ENCODE assay signal across 14 cellular contexts in the genomic region with DNA sequence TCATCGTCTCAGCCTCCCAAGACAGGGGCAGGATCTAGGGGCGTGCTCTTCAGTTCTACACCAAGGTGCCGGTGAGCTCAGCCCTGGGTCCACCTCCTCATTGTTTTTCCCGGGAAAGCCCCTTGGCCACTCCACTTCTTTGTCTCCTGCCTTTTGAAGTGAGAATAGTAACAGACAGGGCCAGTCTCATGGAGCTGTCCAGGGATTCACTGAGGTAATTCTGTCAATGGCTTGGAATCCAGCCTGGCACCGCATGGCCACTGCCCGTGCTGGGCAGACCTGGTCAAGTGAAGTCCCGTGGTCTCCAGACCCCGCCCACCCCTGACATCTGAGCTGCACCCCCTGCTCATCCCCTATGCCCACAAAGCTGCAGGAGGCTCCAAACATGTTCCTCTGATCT.
"Had no signal": no experiment of that assay in that cellular context is flagged by ENCODE, and none has a peak within 500 bp of the region (broad histone marks: within the 10 kb centered on the region; RNA-seq: fewer than 3 reads in every experiment).

No MANE protein-coding gene starts in this region.

- H3K27ac Mint-ChIP-seq: activated naive CD8-positive, alpha-beta T cell treated with anti-CD3 and anti-CD28 coated beads, Interleukin-2, amount 10 ng/mL, durations not matched to agents 7 days and 5 days; stimulated activated naive CD8-positive, alpha-beta T cell treated with anti-CD3 and anti-CD28 coated beads, Interleukin-15, Interleukin-2, amounts not matched to agents 100 ng/mL and 50 ng/mL, for 24 hours had no signal

- H3K4me3 ChIP-seq: gastroesophageal sphincter, SJSA1, smooth muscle cell, upper lobe of left lung had no signal

- ATAC-seq: activated CD4-positive, CD25-positive, alpha-beta regulatory T cell treated with anti-CD3 and anti-CD28 coated beads, Interleukin-2, amount 50 U/mL, for 24 hours; gastroesophageal sphincter had no signal

- H3K9me3 Mint-ChIP-seq: activated naive CD8-positive, alpha-beta T cell treated with anti-CD3 and anti-CD28 coated beads, Interleukin-2, amount 10 ng/mL, durations not matched to agents 7 days and 5 days; stimulated activated naive CD8-positive, alpha-beta T cell treated with anti-CD3 and anti-CD28 coated beads, Interleukin-15, Interleukin-2, amounts not matched to agents 100 ng/mL and 50 ng/mL, for 24 hours had no signal

- H3K27ac ChIP-seq: brain microvascular endothelial cell, gastroesophageal sphincter had no signal

- H3K4me2 ChIP-seq: smooth muscle cell had no signal

- H3K4me3 Mint-ChIP-seq: activated naive CD8-positive, alpha-beta T cell treated with anti-CD3 and anti-CD28 coated beads, Interleukin-2, amount 10 ng/mL, durations not matched to agents 7 days and 5 days; stimulated activated naive CD8-positive, alpha-beta T cell treated with anti-CD3 and anti-CD28 coated beads, Interleukin-15, Interleukin-2, amounts not matched to agents 100 ng/mL and 50 ng/mL, for 24 hours had no signal

- H3K27me3 ChIP-seq: brain microvascular endothelial cell, gastroesophageal sphincter, SJSA1, upper lobe of left lung had no signal

- H3K36me3 Mint-ChIP-seq: activated naive CD8-positive, alpha-beta T cell treated with anti-CD3 and anti-CD28 coated beads, Interleukin-2, amount 10 ng/mL, durations not matched to agents 7 days and 5 days had no signal

- DNase-seq: activated CD4-positive, alpha-beta T cell treated with anti-CD3 and anti-CD28 coated beads, Interleukin-2, amount 50 U/mL, for 1 hour; activated naive CD4-positive, alpha-beta T cell; activated naive CD8-positive, alpha-beta T cell treated with anti-CD3 and anti-CD28 coated beads, Interleukin-2, amount 10 ng/mL, durations not matched to agents 7 days and 5 days; activated T-cell treated with anti-CD3 and anti-CD28 coated beads for 4 hours; brain microvascular endothelial cell; cerebellar nuclear complex; kidney; mesendoderm; upper lobe of left lung had no signal

- H3K27me3 Mint-ChIP-seq: stimulated activated naive CD8-positive, alpha-beta T cell treated with anti-CD3 and anti-CD28 coated beads, Interleukin-15, Interleukin-2, amounts not matched to agents 100 ng/mL and 50 ng/mL, for 24 hours had no signal

- H3K9me3 ChIP-seq: gastroesophageal sphincter, SJSA1, upper lobe of left lung had no signal

- H3K4me1 Mint-ChIP-seq: activated naive CD8-positive, alpha-beta T cell treated with anti-CD3 and anti-CD28 coated beads, Interleukin-2, amount 10 ng/mL, durations not matched to agents 7 days and 5 days had no signal
